In the genomic region with DNA sequence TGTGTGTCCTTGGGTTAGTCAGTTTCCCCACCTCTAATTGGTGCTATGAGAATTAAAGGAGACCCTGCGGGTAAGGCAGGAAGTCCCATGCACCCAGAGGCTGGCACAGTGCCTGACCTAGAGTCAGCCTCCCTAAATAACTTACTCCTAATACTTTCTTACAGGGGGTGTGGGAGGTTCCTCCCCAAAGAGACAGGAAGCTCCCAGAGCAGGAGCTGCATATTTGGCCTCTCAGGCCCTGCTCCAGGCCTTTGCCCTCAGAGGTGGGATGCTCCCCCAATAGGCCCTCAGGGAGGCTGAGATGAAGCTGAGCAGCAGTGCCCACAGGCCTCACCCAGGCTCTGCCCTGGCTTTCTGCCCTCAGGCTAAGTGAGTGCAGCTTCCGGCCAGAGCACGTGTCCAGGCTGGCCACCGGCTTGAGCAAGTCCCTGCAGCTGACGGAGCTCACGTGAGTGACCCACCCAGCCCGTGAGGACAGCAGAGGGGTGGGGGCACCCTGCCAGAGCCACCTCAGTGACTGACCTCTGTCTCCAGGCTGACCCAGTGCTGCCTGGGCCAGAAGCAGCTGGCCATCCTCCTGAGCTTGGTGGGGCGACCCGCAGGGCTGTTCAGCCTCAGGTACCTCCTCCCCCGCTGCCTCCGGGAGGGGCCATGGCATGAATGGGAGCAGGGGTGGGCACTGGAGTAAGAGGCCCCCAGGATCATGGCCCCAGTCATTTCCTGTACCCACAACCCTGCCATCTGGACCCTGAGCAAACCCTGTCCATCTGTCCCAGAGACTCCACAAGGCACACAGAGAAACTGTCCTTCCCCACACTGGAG, we compare ENCODE assay signal across 8 cellular contexts. TPM values are rescaled to one million over a fixed set of nuclear protein-coding genes. Genes with fewer than 3 reads are reported as not detected.
DNase-seq lines count a peak whose midpoint lies in the region; ATAC-seq and TF ChIP-seq lines count a peak whose summit lies in the region.

No MANE protein-coding gene starts in this region.

- peak overlapping the region; percentile 66 for H2AFZ ChIP-seq in neuronal stem cell (ENCODE audit: low read length)

- TF ChIP-seq CTCF in epithelial cell of esophagus (IDR thresholded peaks at IDR 0.05; ENCODE audit: insufficient read depth, low read depth, low read length, missing control alignments) = no peak

- peaks cover 0 to 17% (median 0%) of the 10 kb centered on the region in 3 experiments for H3K27me3 ChIP-seq in neuronal stem cell (ENCODE audit: control insufficient read depth in 3 of 3, insufficient read depth in 3 of 3, low read depth in 1 of 3, low read length in 3 of 3)

- peaks cover 2% of the 10 kb centered on the region for H3K79me1 ChIP-seq in neuronal stem cell (ENCODE audit: low read depth, low read length)

- ATAC-seq in HG02759 (IDR thresholded peaks at IDR 0.05; ENCODE audit: unreplicated experiment) = no peak
- no peak for ATAC-seq in HG02610 (IDR thresholded peaks at IDR 0.05; ENCODE audit: unreplicated experiment)
- no peak for ATAC-seq in HG02571 (IDR thresholded peaks at IDR 0.05; ENCODE audit: unreplicated experiment)

- H3K4ac ChIP-seq in neuronal stem cell (ENCODE audit: low read length) = no peak overlapping the region

- H4K91ac ChIP-seq in neuronal stem cell (ENCODE audit: low read depth, low read length, poor library complexity) = no peak overlapping the region

- peak overlapping the region; percentile 81 for H3K23ac ChIP-seq in neuronal stem cell (ENCODE audit: low read depth, low read length, poor library complexity)

- H2BK12ac ChIP-seq in neuronal stem cell (ENCODE audit: low read length) = no peak overlapping the region

- peak overlapping the region; percentile 50 for H3K18ac ChIP-seq in neuronal stem cell (ENCODE audit: low read length)

- H2BK15ac ChIP-seq in neuronal stem cell (ENCODE audit: low read length) = no peak overlapping the region

- H3K9me3 ChIP-seq in neuronal stem cell (replicated peaks in 1 of 2; ENCODE audit: control insufficient read depth in 2 of 2, insufficient read depth in 1 of 2, low read depth in 1 of 2, low read length in 2 of 2) = no peaks in the 10 kb centered on the region

- WGBS in neuronal stem cell (ENCODE audit: extremely low coverage in 2 of 2, insufficient read length in 2 of 2, insufficient replicate concordance in 1 of 2), 2 donors = no CpG with 5 or more reads among the region's 11 CpGs

- no peak overlapping the region for H4K8ac ChIP-seq in neuronal stem cell (ENCODE audit: low read depth, low read length)

- no peak overlapping the region for H3K27ac ChIP-seq in neuronal stem cell (replicated peaks; ENCODE audit: low read length)

- H3K4me1 ChIP-seq in neuronal stem cell (ENCODE audit: control insufficient read depth in 2 of 2, insufficient read depth in 1 of 2, low read depth in 1 of 2, low read length in 2 of 2) = peaks cover 0 to 2% of the 10 kb centered on the region in 2 donors

- no peak overlapping the region for H3K9ac ChIP-seq in neuronal stem cell (ENCODE audit: low read depth, low read length, poor library complexity)

- no peak overlapping the region for H3K4me3 ChIP-seq in epithelial cell of esophagus (ENCODE audit: low read length)
- H3K4me3 ChIP-seq in neuronal stem cell (ENCODE audit: low read length in 2 of 2) = no peak overlapping the region

- no peak overlapping the region for H3K4me2 ChIP-seq in neuronal stem cell (ENCODE audit: insufficient read depth, low read length, poor library complexity, severe bottlenecking)

- H2BK120ac ChIP-seq in neuronal stem cell (ENCODE audit: low read depth, low read length) = no peak overlapping the region

- no peak overlapping the region for H2BK5ac ChIP-seq in neuronal stem cell (ENCODE audit: low read length)

- no peak overlapping the region for H3K14ac ChIP-seq in neuronal stem cell (ENCODE audit: low read length)

- no peak overlapping the region for H2AK5ac ChIP-seq in neuronal stem cell (ENCODE audit: low read depth, low read length)

- DNase-seq in COLO829 (ENCODE audit: low spot score) (peak; percentile 35), NCI-H69 (lab: John Stamatoyannopoulos, UW) (peak; percentile 48), epithelial cell of esophagus (ENCODE audit: low read depth) (peak; percentile 61), neuronal stem cell (ENCODE audit: low spot score) (no peak), T-helper 9 cell (no peak)

- H3K36me3 ChIP-seq in neuronal stem cell (replicated peaks in 1 of 2; ENCODE audit: control insufficient read depth in 2 of 2, insufficient read depth in 2 of 2, low read length in 2 of 2) = no peaks in the 10 kb centered on the region

RNA-seq across cellular contexts. Expression of gene CPNE2, which starts 31.1 kb away (rescaled TPM):
- 60.5 TPM for polyA plus RNA-seq in neuronal stem cell (2013, experiment 1 of 2)
- 61.7 TPM for polyA plus RNA-seq in neuronal stem cell (2013, experiment 2 of 2)

Comparison
In these comparisons a context has a peak if more than half of its experiments do, and no peak if none do; other contexts are left out.
1. DNase-seq: peak in COLO829 (single experiment), NCI-H69 (single experiment) and epithelial cell of esophagus (single experiment); none in neuronal stem cell (single experiment) and T-helper 9 cell (single experiment).